In the genomic region with DNA sequence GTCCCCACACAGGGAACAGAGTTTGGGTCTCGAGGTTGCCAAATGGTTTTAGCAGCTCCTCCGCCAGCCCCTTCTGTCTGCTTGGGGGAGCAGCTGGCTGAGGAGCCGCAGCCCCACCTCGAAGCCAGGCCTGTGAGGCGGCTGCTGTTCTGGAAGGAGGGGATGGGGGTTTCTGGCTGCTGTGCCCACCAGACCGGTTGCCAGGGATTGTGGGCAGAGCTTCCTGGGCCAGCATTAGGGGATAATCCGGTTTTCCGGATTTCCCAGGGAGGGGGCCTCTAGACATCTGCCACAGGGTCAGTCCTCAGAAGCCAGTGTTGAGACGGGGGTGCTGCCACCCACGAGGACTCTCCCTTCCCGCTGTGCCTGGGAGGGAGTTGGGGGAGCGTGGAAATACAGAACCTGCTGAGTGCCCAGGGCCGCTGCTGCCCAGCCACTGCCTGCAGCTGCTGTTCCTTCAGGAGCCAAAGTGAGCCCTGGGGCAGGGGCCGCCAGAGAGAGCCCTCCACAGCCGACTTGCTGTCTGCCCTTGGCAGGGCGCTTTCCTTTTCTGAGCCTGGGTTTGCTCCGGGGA, we compare ENCODE assay signal across 8 cellular contexts.
DNase-seq lines count a peak whose midpoint lies in the region; TF ChIP-seq lines count a peak whose summit lies in the region.

No MANE protein-coding gene starts in this region.

- DNase-seq in GM12865 (ENCODE audit: low read depth) (no peak), WERI-Rb-1 (peak; percentile 75), foreskin fibroblast (no peak), skeletal muscle cell (ENCODE audit: low read depth) (no peak), foreskin melanocyte (no peak), NCI-H2029 (lab: John Stamatoyannopoulos, UW) (no peak), GM10266 (ENCODE audit: extremely low spot score) (no peak), ecto neural progenitor cell (ENCODE audit: low spot score) (no peak)

- peaks cover 39% of the 10 kb centered on the region for H3K36me3 ChIP-seq in WERI-Rb-1

- H3K27me3 ChIP-seq in WERI-Rb-1 (ENCODE audit: insufficient read depth, low read depth, severe bottlenecking) = no peaks in the 10 kb centered on the region

- TF ChIP-seq CTCF in GM12865 (IDR thresholded peaks at IDR 0.05; ENCODE audit: insufficient read depth, low read depth, low read length, missing control alignments) (no peak), WERI-Rb-1 (IDR thresholded peaks at IDR 0.05; ENCODE audit: low read depth, low read length) (no peak), foreskin fibroblast (IDR thresholded peaks at IDR 0.05; ENCODE audit: low read depth, low read length) (no peak), GM10266 (IDR thresholded peaks at IDR 0.05; ENCODE audit: control insufficient read depth, insufficient read depth, low read depth, missing control alignments) (no peak)

- peak overlapping the region; percentile 90 for H3K27ac ChIP-seq in WERI-Rb-1

- H3K4me3 ChIP-seq in GM12865 (ENCODE audit: low read depth, low read length) (peak overlapping the region; percentile 68), WERI-Rb-1 (ENCODE audit: low read depth, low read length) (peak overlapping the region; percentile 89), foreskin fibroblast (ENCODE audit: low read depth in 1 of 2, low read length in 2 of 2) (peak overlapping the region; percentile 75 to 81), skeletal muscle cell (ENCODE audit: low read depth, low read length) (peak overlapping the region; percentile 96)

- no peaks in the 10 kb centered on the region for H3K9me3 ChIP-seq in WERI-Rb-1 (ENCODE audit: severe bottlenecking)
